ENCODE assay signal across 10 cellular contexts in genomic region chr1:59025898-59026426, GRCh38.
DNase-seq lines count a peak whose midpoint lies in the region; ATAC-seq, FAIRE-seq and TF ChIP-seq lines count a peak whose summit lies in the region.
"Had no signal": no experiment of that assay in that cellular context is flagged by ENCODE, and none has a peak within 500 bp of the region (broad histone marks: within the 10 kb centered on the region; RNA-seq: fewer than 3 reads in every experiment).

No MANE protein-coding gene starts in this region.

- H3K27me3 ChIP-seq in subcutaneous abdominal adipose tissue (ENCODE audit: control insufficient read depth in 5 of 5, insufficient read depth in 4 of 5, low read length in 5 of 5): no peaks in the 10 kb centered on the region
- no peaks in the 10 kb centered on the region for H3K27me3 ChIP-seq in gastroesophageal sphincter

- H3K27ac ChIP-seq in subcutaneous abdominal adipose tissue (ENCODE audit: low read depth, low read length): peak overlapping the region; percentile 13
- H3K27ac ChIP-seq in gastroesophageal sphincter: no peak overlapping the region
- H3K27ac ChIP-seq: C4-2B had no signal

- CTCF ChIA-PET in activated CD8-positive, alpha-beta T cell treated with anti-CD3 and anti-CD28 coated beads for 36 hours (lab: Charles Lee): no interaction called here
- CTCF ChIA-PET in activated CD8-positive, alpha-beta T cell treated with anti-CD3 and anti-CD28 coated beads, Interleukin-2, amount 10 ng/mL, durations not matched to agents 7 days and 5 days (lab: Charles Lee): no interaction called here
- CTCF ChIA-PET in activated CD4-positive, alpha-beta memory T cell treated with anti-CD3 and anti-CD28 coated beads for 36 hours (lab: Charles Lee): no interaction called here

- intact Hi-C loops in activated CD8-positive, alpha-beta T cell treated with anti-CD3 and anti-CD28 coated beads for 36 hours (cut with micrococcal nuclease): no loop called here
- intact Hi-C loops in activated CD4-positive, alpha-beta memory T cell treated with anti-CD3 and anti-CD28 coated beads for 36 hours (cut with micrococcal nuclease): loop anchor here (1.0 to 10.0 kb wide), 3 partner anchors 18 to 269 kb away; partner anchors contain the start of gene FGGY

- H3K9me3 ChIP-seq in subcutaneous abdominal adipose tissue (ENCODE audit: control insufficient read depth in 5 of 5, low read length in 5 of 5) (no peaks in the 10 kb centered on the region), gastroesophageal sphincter (no peaks in the 10 kb centered on the region)

- no peak for TF ChIP-seq CTCF in activated CD8-positive, alpha-beta T cell treated with anti-CD3 and anti-CD28 coated beads for 36 hours (IDR thresholded peaks at IDR 0.05)
- TF ChIP-seq CTCF in gastroesophageal sphincter (IDR thresholded peaks at IDR 0.05): no peak

- H3K36me3 Mint-ChIP-seq in activated CD8-positive, alpha-beta T cell treated with anti-CD3 and anti-CD28 coated beads for 36 hours (ENCODE audit: low read depth): no peaks in the 10 kb centered on the region
- H3K36me3 Mint-ChIP-seq in activated CD8-positive, alpha-beta T cell treated with anti-CD3 and anti-CD28 coated beads, Interleukin-2, amount 10 ng/mL, durations not matched to agents 7 days and 5 days (ENCODE audit: low read depth): no peaks in the 10 kb centered on the region
- H3K36me3 Mint-ChIP-seq in activated CD4-positive, alpha-beta memory T cell treated with anti-CD3 and anti-CD28 coated beads for 36 hours: peaks cover 2% of the 10 kb centered on the region

- peaks cover 19% of the 10 kb centered on the region for H3K4me1 Mint-ChIP-seq in activated CD8-positive, alpha-beta T cell treated with anti-CD3 and anti-CD28 coated beads for 36 hours (ENCODE audit: low read depth)
- peaks cover 6% of the 10 kb centered on the region for H3K4me1 Mint-ChIP-seq in activated CD8-positive, alpha-beta T cell treated with anti-CD3 and anti-CD28 coated beads, Interleukin-2, amount 10 ng/mL, durations not matched to agents 7 days and 5 days (ENCODE audit: low read depth)
- peaks cover 22% of the 10 kb centered on the region for H3K4me1 Mint-ChIP-seq in activated CD4-positive, alpha-beta memory T cell treated with anti-CD3 and anti-CD28 coated beads for 36 hours (ENCODE audit: low read depth)

- POLR2A ChIA-PET in activated CD8-positive, alpha-beta T cell treated with anti-CD3 and anti-CD28 coated beads for 36 hours (lab: Charles Lee): interaction anchor here (1.1 to 1.2 kb wide), 2 partner anchors 26 to 108 kb away, joined by 3 read pairs; no protein-coding TSS in a partner anchor
- POLR2A ChIA-PET in activated CD8-positive, alpha-beta T cell treated with anti-CD3 and anti-CD28 coated beads, Interleukin-2, amount 10 ng/mL, durations not matched to agents 7 days and 5 days (lab: Charles Lee): no interaction called here
- POLR2A ChIA-PET in activated CD4-positive, alpha-beta memory T cell treated with anti-CD3 and anti-CD28 coated beads for 36 hours (lab: Charles Lee): no interaction called here

- no peaks in the 10 kb centered on the region for H3K36me3 ChIP-seq in subcutaneous abdominal adipose tissue (ENCODE audit: control insufficient read depth in 5 of 5, insufficient read depth in 5 of 5, low read length in 5 of 5)
- no peaks in the 10 kb centered on the region for H3K36me3 ChIP-seq in gastroesophageal sphincter

- FAIRE-seq in urothelium cell line (lab: Jason Lieb, UNC): no peak

- no peak overlapping the region for H3K4me3 Mint-ChIP-seq in activated CD8-positive, alpha-beta T cell treated with anti-CD3 and anti-CD28 coated beads for 36 hours
- H3K4me3 Mint-ChIP-seq in activated CD8-positive, alpha-beta T cell treated with anti-CD3 and anti-CD28 coated beads, Interleukin-2, amount 10 ng/mL, durations not matched to agents 7 days and 5 days: no peak overlapping the region
- H3K4me3 Mint-ChIP-seq in activated CD4-positive, alpha-beta memory T cell treated with anti-CD3 and anti-CD28 coated beads for 36 hours: no peak overlapping the region

- TF ChIP-seq EP300 in gastroesophageal sphincter (IDR thresholded peaks at IDR 0.05): no peak

- H3K27ac Mint-ChIP-seq in activated CD8-positive, alpha-beta T cell treated with anti-CD3 and anti-CD28 coated beads for 36 hours: peak overlapping the region; percentile 72
- no peak overlapping the region for H3K27ac Mint-ChIP-seq in activated CD8-positive, alpha-beta T cell treated with anti-CD3 and anti-CD28 coated beads, Interleukin-2, amount 10 ng/mL, durations not matched to agents 7 days and 5 days
- H3K27ac Mint-ChIP-seq in activated CD4-positive, alpha-beta memory T cell treated with anti-CD3 and anti-CD28 coated beads for 36 hours: peak overlapping the region; percentile 86

- DNase-seq in activated CD8-positive, alpha-beta T cell treated with anti-CD3 and anti-CD28 coated beads for 36 hours: no peak
- no peak for DNase-seq in activated CD8-positive, alpha-beta T cell treated with anti-CD3 and anti-CD28 coated beads, Interleukin-2, amount 10 ng/mL, durations not matched to agents 7 days and 5 days
- peak; percentile 30 for DNase-seq in activated CD4-positive, alpha-beta memory T cell treated with anti-CD3 and anti-CD28 coated beads for 36 hours
- no peak for DNase-seq in urothelium cell line (ENCODE audit: low spot score)
- DNase-seq in activated CD4-positive, CD25-positive, alpha-beta regulatory T cell (lab: John Stamatoyannopoulos, UW): no peak
- DNase-seq: NCI-H510A treated with DMSO at 0.1 percent for 48 hours had no signal

- no peak for TF ChIP-seq POLR2A in gastroesophageal sphincter (IDR thresholded peaks at IDR 0.05)

- no peak overlapping the region for H3K4me3 ChIP-seq in subcutaneous abdominal adipose tissue (ENCODE audit: low read depth in 1 of 5, low read length in 5 of 5)
- no peak overlapping the region for H3K4me3 ChIP-seq in gastroesophageal sphincter

- no peaks in the 10 kb centered on the region for H3K27me3 Mint-ChIP-seq in activated CD8-positive, alpha-beta T cell treated with anti-CD3 and anti-CD28 coated beads for 36 hours
- H3K27me3 Mint-ChIP-seq in activated CD8-positive, alpha-beta T cell treated with anti-CD3 and anti-CD28 coated beads, Interleukin-2, amount 10 ng/mL, durations not matched to agents 7 days and 5 days (ENCODE audit: low read depth): no peaks in the 10 kb centered on the region
- no peaks in the 10 kb centered on the region for H3K27me3 Mint-ChIP-seq in activated CD4-positive, alpha-beta memory T cell treated with anti-CD3 and anti-CD28 coated beads for 36 hours

- 44 to 50% methylated on average over 4 of the region's 4 CpGs for WGBS in gastroesophageal sphincter (ENCODE audit: low coverage in 1 of 2), 2 donors

- ATAC-seq in activated CD8-positive, alpha-beta T cell treated with anti-CD3 and anti-CD28 coated beads for 36 hours: peak; percentile 24
- ATAC-seq in activated CD8-positive, alpha-beta T cell treated with anti-CD3 and anti-CD28 coated beads, Interleukin-2, amount 10 ng/mL, durations not matched to agents 7 days and 5 days: no peak
- ATAC-seq in HG02943 (IDR thresholded peaks at IDR 0.05; ENCODE audit: low read depth, unreplicated experiment) (peak; percentile 90), gastroesophageal sphincter (no peak)

- no peak overlapping the region for H3K9ac ChIP-seq in subcutaneous abdominal adipose tissue (ENCODE audit: low read length in 5 of 5)

- peaks cover 0 to 9% (median 0%) of the 10 kb centered on the region in 5 donors for H3K4me1 ChIP-seq in subcutaneous abdominal adipose tissue (ENCODE audit: control insufficient read depth in 5 of 5, insufficient read depth in 5 of 5, low read length in 5 of 5)
- H3K4me1 ChIP-seq in gastroesophageal sphincter: peaks cover 0 to 7% (median 0%) of the 10 kb centered on the region in 3 donors

- H3K9me3 Mint-ChIP-seq in activated CD8-positive, alpha-beta T cell treated with anti-CD3 and anti-CD28 coated beads for 36 hours: no peaks in the 10 kb centered on the region
- no peaks in the 10 kb centered on the region for H3K9me3 Mint-ChIP-seq in activated CD8-positive, alpha-beta T cell treated with anti-CD3 and anti-CD28 coated beads, Interleukin-2, amount 10 ng/mL, durations not matched to agents 7 days and 5 days (ENCODE audit: insufficient read depth)
- no peaks in the 10 kb centered on the region for H3K9me3 Mint-ChIP-seq in activated CD4-positive, alpha-beta memory T cell treated with anti-CD3 and anti-CD28 coated beads for 36 hours

Comparison
In these comparisons a context has a peak if more than half of its experiments do, and no peak if none do; other contexts are left out.
1. ATAC-seq: peak in activated CD8-positive, alpha-beta T cell treated with anti-CD3 and anti-CD28 coated beads for 36 hours (single experiment) and HG02943 (single experiment); none in activated CD8-positive, alpha-beta T cell treated with anti-CD3 and anti-CD28 coated beads, Interleukin-2, amount 10 ng/mL, durations not matched to agents 7 days and 5 days (single experiment) and gastroesophageal sphincter (single experiment).